ENCODE assay signal across 10 cellular contexts in genomic region chr1:203173566-203173965, GRCh38. TPM values are rescaled to one million over a fixed set of nuclear protein-coding genes. Genes with fewer than 3 reads are reported as not detected.
DNase-seq lines count a peak whose midpoint lies in the region; ATAC-seq and TF ChIP-seq lines count a peak whose summit lies in the region.
"Had no signal": no experiment of that assay in that cellular context is flagged by ENCODE, and none has a peak within 500 bp of the region (broad histone marks: within the 10 kb centered on the region; RNA-seq: fewer than 3 reads in every experiment).

No MANE protein-coding gene starts in this region.

- H3K4me3 ChIP-seq in SJCRH30 (no peak overlapping the region), esophagus muscularis mucosa (no peak overlapping the region)
- H3K4me3 ChIP-seq: ovary had no signal

- H3K27me3 ChIP-seq in SJCRH30 (no peaks in the 10 kb centered on the region), esophagus muscularis mucosa (peaks cover 0 to 12% (median 0%) of the 10 kb centered on the region in 4 donors)
- H3K27me3 ChIP-seq: ovary had no signal

- DNase-seq in GM10248 (ENCODE audit: extremely low spot score) (peak; percentile 80), SJCRH30 (peak; percentile 96 to 97), DMS114 treated with DMSO at 0.1 percent for 48 hours (lab: John Stamatoyannopoulos, UW; ENCODE audit: unreplicated experiment) (no peak), esophagus muscularis mucosa (ENCODE audit: extremely low spot score) (no peak)
- DNase-seq in stimulated activated CD4-positive, alpha-beta T cell treated with anti-CD3 and anti-CD28 coated beads, Interleukin-1b, Interleukin-23, amount 100 ng/mL, for 48 hours, result no peak
- DNase-seq in stimulated activated CD4-positive, alpha-beta T cell treated with anti-CD3 and anti-CD28 coated beads, Interleukin-2, amount 100 ng/mL, for 24 hours, result no peak
- DNase-seq: T1000 had no signal

- WGBS in esophagus muscularis mucosa, result 100% methylated on average over 2 of the region's 5 CpGs

- ATAC-seq in GM19463 (IDR thresholded peaks at IDR 0.05; ENCODE audit: unreplicated experiment) (peak; percentile 94), HG03159 (IDR thresholded peaks at IDR 0.05; ENCODE audit: unreplicated experiment) (peak; percentile 82)

- H3K9me3 ChIP-seq in SJCRH30 (replicated peaks) (no peaks in the 10 kb centered on the region), esophagus muscularis mucosa (no peaks in the 10 kb centered on the region)
- H3K9me3 ChIP-seq: ovary had no signal

- H3K36me3 ChIP-seq in SJCRH30 (peaks cover 10% of the 10 kb centered on the region; the same call in 1 of the 2 replicates), esophagus muscularis mucosa (no peaks in the 10 kb centered on the region)
- H3K36me3 ChIP-seq: ovary had no signal

- intact Hi-C loops in esophagus muscularis mucosa (cut with DNase I), result loop anchor here (5.0 kb wide), 1 partner anchor 56 kb away; no protein-coding TSS in a partner anchor

- H3K4me1 ChIP-seq in SJCRH30, result peaks cover 69% of the 10 kb centered on the region
- H3K4me1 ChIP-seq in esophagus muscularis mucosa, result peaks cover 0 to 7% (median 0%) of the 10 kb centered on the region in 4 donors

- POLR2A ChIA-PET in GM10248 (lab: Yijun Ruan, JAX), result no interaction called here

- no peak for TF ChIP-seq EP300 in esophagus muscularis mucosa (IDR thresholded peaks at IDR 0.05)

- no peak for TF ChIP-seq POLR2A in esophagus muscularis mucosa (IDR thresholded peaks at IDR 0.05; ENCODE audit: low read depth)

- H3K27ac ChIP-seq in SJCRH30, result peak overlapping the region; percentile 82
- H3K27ac ChIP-seq in esophagus muscularis mucosa (replicated peaks in 1 of 4), result no peak overlapping the region
- H3K27ac ChIP-seq: ovary had no signal

- CTCF ChIA-PET in GM10248 (lab: Yijun Ruan, JAX), result interaction anchor here (1.1 to 5.7 kb wide), 20 partner anchors 11 to 206 kb away, joined by 3 to 86 read pairs (median 10); partner anchors contain the start of genes CHI3L1 and MYOG

- no peak for TF ChIP-seq CTCF in GM10248 (IDR thresholded peaks at IDR 0.05; ENCODE audit: control extremely low read depth, extremely low read depth, low read depth, missing control alignments)
- TF ChIP-seq CTCF in esophagus muscularis mucosa (IDR thresholded peaks at IDR 0.05), result no peak

RNA-seq across cellular contexts. Expression of gene MYBPH, which starts 2.1 kb away (rescaled TPM):
- 1.1 and 1.8 TPM in 2 replicates for total RNA-seq in SJCRH30 (2014; rRNA removed; shearing (Covaris generic))
- total RNA-seq in esophagus muscularis mucosa, result not detected

RNA-seq across cellular contexts. Expression of gene CHI3L1, which starts 12.9 kb away (rescaled TPM):
- not detected in 2 replicates for total RNA-seq in SJCRH30 (2014; rRNA removed; shearing (Covaris generic))
- total RNA-seq in esophagus muscularis mucosa, result 1 to 10 TPM in 3 of 4 donors, not detected in 1; 1.3 to 2.1 (median 1.7) TPM

RNA-seq across cellular contexts. Expression of gene ADORA1, which starts 46.0 kb away (rescaled TPM):
- 53.8 and 60.9 TPM in 2 replicates for total RNA-seq in SJCRH30 (2014; rRNA removed; shearing (Covaris generic))
- total RNA-seq in esophagus muscularis mucosa, result 1 to 10 TPM in 2 of 4 donors, under 1 TPM in 2; 0.34 to 1.7 (median 0.80) TPM

RNA-seq across cellular contexts. Expression of gene CHIT1, which starts 55.9 kb away (rescaled TPM):
- 0.08 and 0.18 TPM in 2 replicates for total RNA-seq in SJCRH30 (2014; rRNA removed; shearing (Covaris generic))
- under 1 TPM in 3 of 4 donors, not detected in 1; 0.11 to 0.26 (median 0.17) TPM for total RNA-seq in esophagus muscularis mucosa

Comparison
In these comparisons a context has a peak if more than half of its experiments do, and no peak if none do; other contexts are left out.
1. DNase-seq: peak in GM10248 (single experiment) and SJCRH30 (2 of 2); none in DMS114 treated with DMSO at 0.1 percent for 48 hours (single experiment), stimulated activated CD4-positive, alpha-beta T cell treated with anti-CD3 and anti-CD28 coated beads, Interleukin-1b, Interleukin-23, amount 100 ng/mL, for 48 hours (single experiment), stimulated activated CD4-positive, alpha-beta T cell treated with anti-CD3 and anti-CD28 coated beads, Interleukin-2, amount 100 ng/mL, for 24 hours (0 of 2) and esophagus muscularis mucosa (single experiment).
2. RNA of gene ADORA1, which starts 46.0 kb away (total RNA-seq): 53.8 to 60.9 TPM in SJCRH30; 0.34 to 1.7 TPM in esophagus muscularis mucosa; every median in the first group is over 10 times any median in the second.